22 cellular contexts compared by ENCODE assay signal in the genomic region with DNA sequence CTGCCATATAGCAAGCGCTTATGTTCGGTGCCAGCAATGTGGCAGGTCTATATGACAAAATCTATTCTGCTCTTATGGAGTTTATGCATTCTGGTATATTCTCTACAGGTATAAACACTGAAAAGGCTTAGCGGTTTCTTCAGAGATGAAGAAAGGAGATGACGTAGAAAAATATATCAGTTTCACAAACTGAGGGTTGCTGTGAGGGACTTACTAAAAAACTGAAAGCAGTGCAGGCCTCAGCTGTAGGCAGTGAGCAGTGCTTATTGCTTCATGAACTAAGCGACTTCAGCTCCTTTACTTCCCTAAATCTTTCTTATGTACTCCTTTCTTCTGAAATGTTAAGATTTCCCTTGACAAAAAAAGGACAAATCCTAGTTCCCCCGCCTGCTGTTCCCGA. TPM values are rescaled to one million over a fixed set of nuclear protein-coding genes. Genes with fewer than 3 reads are reported as not detected.
DNase-seq lines count a peak whose midpoint lies in the region; ATAC-seq, FAIRE-seq and TF ChIP-seq lines count a peak whose summit lies in the region.
"Had no signal": no experiment of that assay in that cellular context is flagged by ENCODE, and none has a peak within 500 bp of the region (broad histone marks: within the 10 kb centered on the region; RNA-seq: fewer than 3 reads in every experiment).

No MANE protein-coding gene starts in this region.

- peak overlapping the region; percentile 93 for H3K27ac Mint-ChIP-seq in astrocyte (ENCODE audit: unreplicated experiment)
- H3K27ac Mint-ChIP-seq: activated naive CD8-positive, alpha-beta T cell treated with anti-CD3 and anti-CD28 coated beads, Interleukin-2, amount 10 ng/mL, durations not matched to agents 7 days and 5 days; activated T-helper 2 cell treated with anti-CD3 and anti-CD28 coated beads, Interferon-gamma antibody, Interleukin-2, Interleukin-4, amounts not matched to agents 10 μg/mL and 5 μg/mL and 100 μg/mL, durations not matched to agents 14 hours and 24 hours and 36 hours; CD8-positive, alpha-beta T cell; type B pancreatic cell had no signal

- H3K27me3 ChIP-seq in IMR-90 (ENCODE audit: control insufficient read depth, insufficient read depth, low read length), result no peaks in the 10 kb centered on the region
- H3K27me3 ChIP-seq in astrocyte (ENCODE audit: insufficient read depth, low read length), result no peaks in the 10 kb centered on the region
- H3K27me3 ChIP-seq in effector memory CD4-positive, alpha-beta T cell (replicated peaks; ENCODE audit: control insufficient read depth, insufficient read depth, low read length, poor library complexity, severe bottlenecking), result no peaks in the 10 kb centered on the region
- no peaks in the 10 kb centered on the region for H3K27me3 ChIP-seq in prostate gland (replicated peaks; ENCODE audit: insufficient read depth)
- H3K27me3 ChIP-seq: esophagus squamous epithelium, gastroesophageal sphincter had no signal

- H3K36me3 ChIP-seq in IMR-90 (ENCODE audit: control insufficient read depth, insufficient read depth, low read length) (peaks cover 8% of the 10 kb centered on the region), astrocyte (ENCODE audit: insufficient read depth, low read length) (peaks cover 28% of the 10 kb centered on the region), mucosa of descending colon (ENCODE audit: low read depth) (peaks cover 4% of the 10 kb centered on the region), prostate gland (peaks cover 0 to 3% of the 10 kb centered on the region in 2 donors)
- H3K36me3 ChIP-seq in effector memory CD4-positive, alpha-beta T cell (ENCODE audit: control insufficient read depth, insufficient read depth, low read length), result peaks cover 34% of the 10 kb centered on the region

- H3K36me3 Mint-ChIP-seq in astrocyte (ENCODE audit: low read depth, unreplicated experiment), result peaks cover 21% of the 10 kb centered on the region

- dilution Hi-C loops in IMR-90 (cut with HindIII; ENCODE audit: low sequenced_read_pairs, unreplicated experiment), result no loop called here

- CTCF ChIA-PET in IMR-90 (lab: Yijun Ruan, JAX), result no interaction called here

- TF ChIP-seq CTCF in IMR-90 (conservative IDR thresholded peaks at IDR 0.05; ENCODE audit: low read depth, low read length) (no peak), astrocyte (IDR thresholded peaks at IDR 0.05; ENCODE audit: insufficient read depth, low read depth, low read length) (no peak), mucosa of descending colon (IDR thresholded peaks at IDR 0.05) (no peak), prostate gland (IDR thresholded peaks at IDR 0.05) (no peak)

- H3K9me3 Mint-ChIP-seq in astrocyte (ENCODE audit: unreplicated experiment), result no peaks in the 10 kb centered on the region
- H3K9me3 Mint-ChIP-seq: activated naive CD8-positive, alpha-beta T cell treated with anti-CD3 and anti-CD28 coated beads, Interleukin-2, amount 10 ng/mL, durations not matched to agents 7 days and 5 days; activated T-helper 2 cell treated with anti-CD3 and anti-CD28 coated beads, Interferon-gamma antibody, Interleukin-2, Interleukin-4, amounts not matched to agents 10 μg/mL and 5 μg/mL and 100 μg/mL, durations not matched to agents 14 hours and 24 hours and 36 hours; CD8-positive, alpha-beta T cell had no signal

- peak overlapping the region; percentile 21; the same call in 1 of the 2 replicates for H3K18ac ChIP-seq in IMR-90 (ENCODE audit: low read depth, low read length)

- H3K27me3 Mint-ChIP-seq in astrocyte (ENCODE audit: low read depth, unreplicated experiment), result no peaks in the 10 kb centered on the region
- H3K27me3 Mint-ChIP-seq: activated naive CD8-positive, alpha-beta T cell treated with anti-CD3 and anti-CD28 coated beads, Interleukin-2, amount 10 ng/mL, durations not matched to agents 7 days and 5 days; type B pancreatic cell had no signal

- H3K14ac ChIP-seq in IMR-90 (replicated peaks; ENCODE audit: low read depth, low read length), result no peak overlapping the region

- H2BK20ac ChIP-seq in IMR-90 (ENCODE audit: low read depth, low read length), result no peak overlapping the region

- H2BK120ac ChIP-seq in IMR-90 (ENCODE audit: low read depth, low read length), result 0 out of 2 replicates have a peak overlapping the region, but pooled peaks have one; percentile 2

- in situ Hi-C loops in IMR-90 (cut with MboI; ENCODE audit: low sequenced_read_pairs), result no loop called here

- H3K4me1 ChIP-seq in IMR-90 (ENCODE audit: control insufficient read depth, insufficient read depth, low read length) (peaks cover 20% of the 10 kb centered on the region), astrocyte (ENCODE audit: insufficient read depth, low read length) (peaks cover 46% of the 10 kb centered on the region), mucosa of descending colon (ENCODE audit: low read depth) (peaks cover 19% of the 10 kb centered on the region), prostate gland (replicated peaks) (peaks cover 10% of the 10 kb centered on the region)
- peaks cover 17% of the 10 kb centered on the region for H3K4me1 ChIP-seq in effector memory CD4-positive, alpha-beta T cell (ENCODE audit: control insufficient read depth, insufficient read depth, low read length, poor library complexity, severe bottlenecking)

- TF ChIP-seq POLR2A in IMR-90 (IDR thresholded peaks at IDR 0.05; ENCODE audit: low read depth, low read length) (no peak), prostate gland (IDR thresholded peaks at IDR 0.05) (no peak)

- peaks cover 7% of the 10 kb centered on the region; the same call in 1 of the 2 replicates for H4K20me1 ChIP-seq in IMR-90 (ENCODE audit: insufficient read depth, low read length)
- H4K20me1 ChIP-seq in astrocyte (ENCODE audit: insufficient read depth, low read length), result no peaks in the 10 kb centered on the region

- H3K4me3 ChIP-seq in IMR-90 (ENCODE audit: insufficient read depth, low read depth, low read length), result no peak overlapping the region
- no peak overlapping the region for H3K4me3 ChIP-seq in astrocyte (ENCODE audit: insufficient read depth, low read depth, low read length)
- no peak overlapping the region for H3K4me3 ChIP-seq in effector memory CD4-positive, alpha-beta T cell (ENCODE audit: insufficient read depth, low read depth, low read length, poor library complexity, severe bottlenecking)
- H3K4me3 ChIP-seq in mucosa of descending colon, result no peak overlapping the region
- H3K4me3 ChIP-seq in prostate gland, result no peak overlapping the region
- H3K4me3 ChIP-seq: esophagus squamous epithelium, gastroesophageal sphincter, HAP-1 had no signal

- peak overlapping the region; percentile 27; the same call in 1 of the 2 replicates for H3K27ac ChIP-seq in IMR-90 (ENCODE audit: insufficient read depth, low read length)
- H3K27ac ChIP-seq in astrocyte (ENCODE audit: low read depth, low read length), result no peak overlapping the region
- H3K27ac ChIP-seq in effector memory CD4-positive, alpha-beta T cell (ENCODE audit: insufficient read depth, low read length, poor library complexity, severe bottlenecking), result no peak overlapping the region
- no peak overlapping the region for H3K27ac ChIP-seq in prostate gland
- H3K27ac ChIP-seq: esophagus squamous epithelium, gastroesophageal sphincter had no signal

- DNase-seq in IMR-90, result no peak
- DNase-seq in astrocyte (ENCODE audit: low read depth), result no peak
- DNase-seq in effector memory CD4-positive, alpha-beta T cell, result no peak
- no peak for DNase-seq in mucosa of descending colon
- no peak for DNase-seq in prostate gland (ENCODE audit: low spot score)
- DNase-seq: activated CD4-positive, alpha-beta T cell treated with anti-CD3 and anti-CD28 coated beads for 48 hours; activated naive CD8-positive, alpha-beta T cell treated with anti-CD3 and anti-CD28 coated beads, Interleukin-2, amount 10 ng/mL, durations not matched to agents 7 days and 5 days; CD8-positive, alpha-beta T cell; DMS53; effector CD4-positive, alpha-beta T cell; esophagus squamous epithelium; NCI-H2081 treated with DMSO at 0.1 percent for 48 hours; NCI-H510A treated with DMSO at 0.1 percent for 48 hours; stimulated activated CD4-positive, alpha-beta T cell treated with anti-CD3 and anti-CD28 coated beads, Interleukin-4, amount 100 ng/mL, for 4 hours had no signal

- H3K9me3 ChIP-seq in IMR-90 (ENCODE audit: control insufficient read depth, insufficient read depth, low read length), result no peaks in the 10 kb centered on the region
- no peaks in the 10 kb centered on the region for H3K9me3 ChIP-seq in astrocyte (ENCODE audit: insufficient read depth, low read depth, low read length)
- H3K9me3 ChIP-seq in effector memory CD4-positive, alpha-beta T cell (ENCODE audit: control insufficient read depth, low read length), result no peaks in the 10 kb centered on the region
- no peaks in the 10 kb centered on the region for H3K9me3 ChIP-seq in mucosa of descending colon
- H3K9me3 ChIP-seq in prostate gland, result no peaks in the 10 kb centered on the region
- H3K9me3 ChIP-seq: esophagus squamous epithelium, gastroesophageal sphincter, HAP-1 had no signal

- H3K9ac ChIP-seq in IMR-90 (ENCODE audit: low read depth, low read length) (no peak overlapping the region), astrocyte (ENCODE audit: low read length) (no peak overlapping the region)

- H3K79me1 ChIP-seq in IMR-90 (ENCODE audit: low read depth in 1 of 2, low read length in 2 of 2), result peaks cover 24 to 66% of the 10 kb centered on the region in 2 experiments

- no peak for TF ChIP-seq RAD21 in IMR-90 (IDR thresholded peaks at IDR 0.05; ENCODE audit: low read length)

- no peak overlapping the region for H3K4me3 Mint-ChIP-seq in astrocyte (ENCODE audit: unreplicated experiment)
- H3K4me3 Mint-ChIP-seq: activated naive CD8-positive, alpha-beta T cell treated with anti-CD3 and anti-CD28 coated beads, Interleukin-2, amount 10 ng/mL, durations not matched to agents 7 days and 5 days; CD8-positive, alpha-beta T cell; type B pancreatic cell had no signal

- peak overlapping the region; percentile 18 for H3K23ac ChIP-seq in IMR-90 (ENCODE audit: low read depth, low read length)

- H3K4me2 ChIP-seq in IMR-90 (ENCODE audit: low read depth, low read length) (no peak overlapping the region), astrocyte (ENCODE audit: low read length) (no peak overlapping the region)

- peaks cover 74% of the 10 kb centered on the region for H3K79me2 ChIP-seq in astrocyte (ENCODE audit: insufficient read depth, low read length)

- H2BK15ac ChIP-seq in IMR-90 (ENCODE audit: low read depth, low read length), result peak overlapping the region; percentile 34; the same call in 1 of the 3 replicates

- H3K4ac ChIP-seq in IMR-90 (ENCODE audit: low read depth, low read length), result peak overlapping the region; percentile 44

- peaks cover 55% of the 10 kb centered on the region for H3K4me1 Mint-ChIP-seq in astrocyte (ENCODE audit: low read depth, unreplicated experiment)

- no peak overlapping the region for H2AFZ ChIP-seq in IMR-90 (replicated peaks; ENCODE audit: low read length, poor library complexity)
- H2AFZ ChIP-seq in astrocyte (ENCODE audit: low read depth, low read length), result no peak overlapping the region

- ATAC-seq in GM18498 (IDR thresholded peaks at IDR 0.05; ENCODE audit: unreplicated experiment) (peak; percentile 48), GM21529 (IDR thresholded peaks at IDR 0.05; ENCODE audit: unreplicated experiment) (peak; percentile 39), IMR-90 (ENCODE audit: low read depth) (no peak), HG03280 (IDR thresholded peaks at IDR 0.05; ENCODE audit: unreplicated experiment) (no peak), mucosa of descending colon (no peak)
- ATAC-seq: CD8-positive, alpha-beta T cell; gastroesophageal sphincter had no signal

- H4K8ac ChIP-seq in IMR-90 (ENCODE audit: low read depth in 2 of 2, low read length in 2 of 2), result peak overlapping the region in 1 of 2 experiments; percentile 38; a peak in 2 of 4 replicates

- FAIRE-seq in astrocyte (lab: Jason Lieb, UNC), result no peak
- FAIRE-seq: TTC549 had no signal

- 100% methylated on average over 2 of the region's 7 CpGs; no CpG with 5 or more reads in 1 of the 2 experiments for WGBS in IMR-90 (ENCODE audit: extremely low coverage in 2 of 2, insufficient read length in 1 of 2), 2 experiments
- 91% methylated on average over 7 of the region's 7 CpGs for WGBS in prostate gland

- H2BK5ac ChIP-seq in IMR-90 (ENCODE audit: low read depth, low read length, poor library complexity, severe bottlenecking), result peak overlapping the region; percentile 51

- POLR2A ChIA-PET in IMR-90 (lab: Charles Lee; ENCODE audit: unreplicated experiment), result no interaction called here

- no peak overlapping the region; the same call in 1 of the 2 replicates for H4K5ac ChIP-seq in IMR-90 (ENCODE audit: low read depth, low read length)

- BruUV-seq in IMR-90 (replicated peaks; lab: Mats Ljungman, UMichigan), result no TSS peak

- H4K91ac ChIP-seq in IMR-90 (ENCODE audit: insufficient read depth, low read depth, low read length), result peak overlapping the region; percentile 47

- no peak overlapping the region for H3K56ac ChIP-seq in IMR-90 (ENCODE audit: extremely low read depth, insufficient read depth, low read length)

- no peak overlapping the region for H2AK9ac ChIP-seq in IMR-90 (replicated peaks; ENCODE audit: low read depth, low read length, poor library complexity)

- peaks cover 9% of the 10 kb centered on the region for H3K9me1 ChIP-seq in IMR-90 (ENCODE audit: insufficient read depth, low read length)

- H2AK5ac ChIP-seq in IMR-90 (ENCODE audit: low read depth, low read length), result peak overlapping the region; percentile 54; the same call in 1 of the 2 replicates

- intact Hi-C loops in IMR-90 (cut with micrococcal nuclease) (loop anchor here (5.0 kb wide), 1 partner anchor 90 kb away; no protein-coding TSS in a partner anchor), mucosa of descending colon (cut with DNase I, micrococcal nuclease) (no loop called here), prostate gland (cut with DNase I) (no loop called here)

RNA-seq across cellular contexts. Expression of a gene that starts 4.5 kb away (rescaled TPM):
- total RNA-seq in IMR-90 (2012; rRNA removed), result 77.8 and 104 TPM in 2 replicates
- polyA plus RNA-seq in IMR-90 (2012; rRNA removed), result 71.5 and 89.5 TPM in 2 replicates
- 14.9 and 35.0 TPM in 2 replicates for polyA plus RNA-seq in IMR-90 (2012; cell fraction: cytosol; rRNA removed)
- polyA plus RNA-seq in IMR-90 (2012; cell fraction: nucleus; rRNA removed; ENCODE audit: low replicate concordance), result 29.6 and 177 TPM in 2 replicates
- total RNA-seq in astrocyte, result 54.6 and 62.1 TPM in 2 replicates
- total RNA-seq in mucosa of descending colon, result 10 to 100 TPM; 35.0 to 45.4 (median 40.9) TPM
- total RNA-seq in prostate gland, result 10 to 100 TPM; 44.6 to 74.8 TPM

RNA-seq across cellular contexts. Expression of a gene that starts 32.2 kb away (rescaled TPM):
- total RNA-seq in IMR-90 (2012; rRNA removed) (4.2 and 4.5 TPM in 2 replicates), astrocyte (0.38 and 0.70 TPM in 2 replicates), mucosa of descending colon (10 to 100 TPM in 1 of 3 donors, 1 to 10 TPM in 1, under 1 TPM in 1; 0.93 to 12.9 (median 5.0) TPM), prostate gland (10 to 100 TPM; 10.7 to 16.1 TPM)
- 2.3 and 2.4 TPM in 2 replicates for polyA plus RNA-seq in IMR-90 (2012; rRNA removed)
- polyA plus RNA-seq in IMR-90 (2012; cell fraction: cytosol; rRNA removed), result 1.0 and 1.5 TPM in 2 replicates
- 4.5 and 10.6 TPM in 2 replicates for polyA plus RNA-seq in IMR-90 (2012; cell fraction: nucleus; rRNA removed; ENCODE audit: low replicate concordance)

Comparison
In these comparisons a context has a peak if more than half of its experiments do, and no peak if none do; other contexts are left out.
1. ATAC-seq: peak in GM18498 (single experiment) and GM21529 (single experiment); none in IMR-90 (single experiment), HG03280 (single experiment) and mucosa of descending colon (single experiment).